In genomic region chr17:45809484-45809883, GRCh38 we compare ENCODE assay signal across 22 cellular contexts. TPM values are rescaled to one million over a fixed set of nuclear protein-coding genes. Genes with fewer than 3 reads are reported as not detected.
DNase-seq lines count a peak whose midpoint lies in the region; ATAC-seq, FAIRE-seq and TF ChIP-seq lines count a peak whose summit lies in the region.
"Had no signal": no experiment of that assay in that cellular context is flagged by ENCODE, and none has a peak within 500 bp of the region (broad histone marks: within the 10 kb centered on the region; RNA-seq: fewer than 3 reads in every experiment).

No MANE protein-coding gene starts in this region.

- no peak for TF ChIP-seq RAD21 in SK-N-SH (IDR thresholded peaks at IDR 0.05; ENCODE audit: low read length)
- no peak for TF ChIP-seq RAD21 in K562 (CRISPR knock-in tag; conservative IDR thresholded peaks at IDR 0.05 in 1 of 2, IDR thresholded peaks at IDR 0.05 in 1 of 2)

- H3K9ac ChIP-seq in SK-N-SH (no peak overlapping the region), K562 (ENCODE audit: insufficient read depth in 1 of 2, low read depth in 2 of 2, low read length in 2 of 2) (no peak overlapping the region), Karpas-422 (ENCODE audit: low read length) (no peak overlapping the region)
- H3K9ac ChIP-seq: BLaER1, GM23248, KMS-11 had no signal

- H3K4me2 ChIP-seq in SK-N-SH (no peak overlapping the region), K562 (ENCODE audit: insufficient read depth, low read length) (no peak overlapping the region), Karpas-422 (ENCODE audit: low read depth, low read length, poor library complexity, severe bottlenecking) (no peak overlapping the region)
- H3K4me2 ChIP-seq: BLaER1, KMS-11 had no signal

- in situ Hi-C loops in K562 (cut with MboI), result no loop called here

- H3K9me1 ChIP-seq in K562 (ENCODE audit: control insufficient read depth, insufficient read depth, low read length), result no peaks in the 10 kb centered on the region

- H3F3A ChIP-seq in SK-N-SH (replicated peaks; ENCODE audit: insufficient read depth), result no peaks in the 10 kb centered on the region

- TF ChIP-seq CTCF in SK-N-SH (IDR thresholded peaks at IDR 0.05) (no peak), K562 (IDR thresholded peaks at IDR 0.05 in 2 of 3, conservative IDR thresholded peaks at IDR 0.05 in 1 of 3; ENCODE audit: insufficient read depth in 2 of 3, low read depth in 1 of 3, low read length in 3 of 3) (no peak)

- H2AFZ ChIP-seq in SK-N-SH (ENCODE audit: low read depth) (no peak overlapping the region), K562 (ENCODE audit: low read depth, low read length) (no peak overlapping the region), Karpas-422 (ENCODE audit: low read length) (no peak overlapping the region)
- H2AFZ ChIP-seq: GM23248 had no signal

- H3K4me1 ChIP-seq in SK-N-SH (ENCODE audit: control insufficient read depth in 1 of 2, insufficient read depth in 2 of 2, low read depth in 1 of 2, low read length in 1 of 2), result peaks cover 0 to 22% of the 10 kb centered on the region in 2 experiments; a peak in 1 of 4 replicates
- H3K4me1 ChIP-seq in K562 (replicated peaks in 1 of 2; ENCODE audit: control insufficient read depth in 2 of 2, insufficient read depth in 2 of 2, low read length in 2 of 2), result no peaks in the 10 kb centered on the region
- no peaks in the 10 kb centered on the region for H3K4me1 ChIP-seq in Karpas-422 (ENCODE audit: low read length)
- H3K4me1 ChIP-seq: BLaER1 had no signal

- peak; percentile 75 for DNase-seq in SK-N-SH
- DNase-seq in NCI-H2171 treated with DMSO at 0.1 percent for 48 hours (lab: John Stamatoyannopoulos, UW), result peak; percentile 96
- no peak for DNase-seq in K562 (ENCODE audit: extremely low read depth in 1 of 4, low spot score in 3 of 4)
- no peak for DNase-seq in amniotic stem cell (lab: John Stamatoyannopoulos, UW)
- DNase-seq in occipital lobe (lab: John Stamatoyannopoulos, UW), result no peak
- no peak for DNase-seq in Karpas-422
- no peak for DNase-seq in RPMI8226
- DNase-seq: 8988T; CD8-positive, alpha-beta T cell; GF-D8; GM23248; HCEC 1CT; NCI-H1048; NCI-H146; NCI-H2107; SHP77 treated with DMSO at 0.1 percent for 48 hours had no signal

- intact Hi-C loops in K562 (cut with micrococcal nuclease), result no loop called here

- H3K79me2 ChIP-seq in SK-N-SH (ENCODE audit: insufficient read depth) (no peaks in the 10 kb centered on the region), K562 (ENCODE audit: control insufficient read depth, insufficient read depth, low read length) (no peaks in the 10 kb centered on the region), Karpas-422 (ENCODE audit: low read length) (no peaks in the 10 kb centered on the region)

- POLR2A ChIA-PET in SK-N-SH (lab: Yijun Ruan, JAX), result no interaction called here
- POLR2A ChIA-PET in K562 (lab: Yijun Ruan, JAX), result interaction anchor here (1.5 kb wide), 1 partner anchor 7 kb away, joined by 4 read pairs; no protein-coding TSS in a partner anchor

- CTCF ChIA-PET in SK-N-SH (lab: Yijun Ruan, JAX) (interaction anchor here (1.5 to 1.8 kb wide), 3 partner anchors 16 to 23 kb away, joined by 4 to 6 read pairs (median 4); no protein-coding TSS in a partner anchor), K562 (lab: Yijun Ruan, JAX; ENCODE audit: low intra/inter-chr PET ratio) (no interaction called here)

- FAIRE-seq in K562 (lab: Jason Lieb, UNC), result no peak
- FAIRE-seq: RCC 7860 had no signal

- H3K4me3 ChIP-seq in SK-N-SH (ENCODE audit: low read depth in 2 of 2, low read length in 1 of 2), result no peak overlapping the region
- no peak overlapping the region for H3K4me3 ChIP-seq in K562
- H3K4me3 ChIP-seq in Karpas-422 (ENCODE audit: low read length), result no peak overlapping the region
- H3K4me3 ChIP-seq: BLaER1, GM23248 had no signal

- H3K9me3 ChIP-seq in SK-N-SH (no peaks in the 10 kb centered on the region), K562 (replicated peaks; ENCODE audit: control insufficient read depth, insufficient read depth, low read depth, low read length) (no peaks in the 10 kb centered on the region), Karpas-422 (ENCODE audit: low read length) (no peaks in the 10 kb centered on the region)
- H3K9me3 ChIP-seq: BLaER1 had no signal

- H3K27ac ChIP-seq in SK-N-SH (ENCODE audit: low read depth in 2 of 2, low read length in 1 of 2) (no peak overlapping the region; a peak in 1 of 4 replicates), K562 (ENCODE audit: extremely low read depth, low read depth, low read length) (no peak overlapping the region), Karpas-422 (ENCODE audit: low read length) (no peak overlapping the region)
- H3K27ac ChIP-seq: BLaER1, GM23248, KMS-11 had no signal

- no TSS peak for BruUV-seq in K562 (replicated peaks; lab: Mats Ljungman, UMichigan)

- WGBS in SK-N-SH (ENCODE audit: low lambda C conversion rate), result 31% methylated on average over 15 of the region's 15 CpGs
- WGBS in K562 (ENCODE audit: insufficient coverage, low coverage, missing lambda C conversion rate), result 8% methylated on average over 15 of the region's 15 CpGs

- H3K36me3 ChIP-seq in SK-N-SH (replicated peaks in 1 of 2; ENCODE audit: control insufficient read depth in 1 of 2, insufficient read depth in 2 of 2, low read length in 1 of 2) (no peaks in the 10 kb centered on the region), K562 (ENCODE audit: control insufficient read depth, insufficient read depth, low read length) (no peaks in the 10 kb centered on the region), Karpas-422 (ENCODE audit: insufficient read depth, low read length) (no peaks in the 10 kb centered on the region)
- H3K36me3 ChIP-seq: BLaER1 had no signal

- no peak for TF ChIP-seq POLR2A in K562 (conservative IDR thresholded peaks at IDR 0.05)

- H4K20me1 ChIP-seq in SK-N-SH (ENCODE audit: insufficient read depth) (no peaks in the 10 kb centered on the region), K562 (replicated peaks; ENCODE audit: control insufficient read depth, insufficient read depth, low read length) (peaks cover 8% of the 10 kb centered on the region), Karpas-422 (ENCODE audit: insufficient read depth, low read depth, low read length) (no peaks in the 10 kb centered on the region)
- H4K20me1 ChIP-seq: BLaER1 had no signal

- no peak for ATAC-seq in SK-N-SH treated with all-trans-retinoic acid at 6 μM for 48 hours
- no peak for ATAC-seq in K562
- ATAC-seq: CD8-positive, alpha-beta T cell had no signal

- H3K9me2 ChIP-seq in SK-N-SH (no peaks in the 10 kb centered on the region), Karpas-422 (replicated peaks; ENCODE audit: insufficient read depth, low read length) (no peaks in the 10 kb centered on the region)

- H3K27me3 ChIP-seq in SK-N-SH (ENCODE audit: insufficient read depth), result peaks cover 9% of the 10 kb centered on the region
- H3K27me3 ChIP-seq in K562 (ENCODE audit: control insufficient read depth in 2 of 2, insufficient read depth in 2 of 2, low read length in 2 of 2), result peaks cover 9 to 73% of the 10 kb centered on the region in 2 experiments; a peak in 3 of 5 replicates
- H3K27me3 ChIP-seq in Karpas-422 (ENCODE audit: low read length), result no peaks in the 10 kb centered on the region
- H3K27me3 ChIP-seq: BLaER1 had no signal

- no peak for TF ChIP-seq EP300 in SK-N-SH (IDR thresholded peaks at IDR 0.05; ENCODE audit: borderline replicate concordance in 1 of 2, low read depth in 1 of 2, low read length in 1 of 2)
- TF ChIP-seq EP300 in K562 (IDR thresholded peaks at IDR 0.05; ENCODE audit: low read length), result no peak

RNA-seq across cellular contexts. Expression of gene CRHR1, which starts 25.4 kb away (rescaled TPM):
- polyA plus RNA-seq in SK-N-SH (2012; rRNA removed) (0.13 and 0.31 TPM in 2 replicates), K562 (2011; rRNA removed) (not detected in 2 replicates), K562 (2014; fragmentation: Illumina TruSeq; extraction: Trizol) (not detected in 2 replicates), K562 (2014; fragmentation: Nextera tagmentation; extraction: Ambion mirVana) (not detected), K562 (2014; rRNA removed) (0.05 TPM in 1 of 2 replicates, not detected in the other)
- polyA plus RNA-seq in SK-N-SH (2012; cell fraction: cytosol; rRNA removed), result 0.06 and 0.22 TPM in 2 replicates
- 1.4 and 1.5 TPM in 2 replicates for polyA plus RNA-seq in SK-N-SH (2012; cell fraction: nucleus; rRNA removed)
- total RNA-seq in K562 (2011; cell fraction: chromatin; rRNA removed; ENCODE audit: low replicate concordance), result not detected in 2 replicates
- not detected in 2 replicates for total RNA-seq in K562 (2011; cell fraction: nucleolus; rRNA removed)
- total RNA-seq in K562 (2011; cell fraction: nucleoplasm; rRNA removed), result not detected in 2 replicates
- total RNA-seq in K562 (2014; rRNA removed) (not detected in 2 replicates), K562 (2014; rRNA removed; fragmentation: Illumina TruSeq; extraction: Trizol) (not detected in 2 replicates), K562 (2015; rRNA removed; fragmentation: Illumina TruSeq; extraction: Trizol) (not detected in 2 replicates), K562 (2021) (not detected in 2 replicates), occipital lobe (6.6 TPM)
- not detected in 2 replicates for polyA plus RNA-seq in K562 (2011; cell fraction: cytosol; rRNA removed)
- not detected in 2 replicates for polyA plus RNA-seq in K562 (2011; cell fraction: nucleus; rRNA removed)
- not detected in 2 replicates for polyA plus RNA-seq in K562 (2012)
- polyA minus RNA-seq in K562 (2011; rRNA and poly(A)+ RNA removed), result not detected in 2 replicates
- not detected in 2 replicates for polyA minus RNA-seq in K562 (2011; cell fraction: cytosol; rRNA and poly(A)+ RNA removed)
- polyA minus RNA-seq in K562 (2011; cell fraction: nucleus; rRNA and poly(A)+ RNA removed), result not detected in 2 replicates
- total RNA-seq in Karpas-422 (2014; rRNA removed; shearing (Covaris generic); ENCODE audit: low replicate concordance), result not detected in 2 replicates
- total RNA-seq: CD8-positive, alpha-beta T cell; GM23248; MCF 10A; NCI-H460 had no signal
- polyA plus RNA-seq: GM23248 had no signal

RNA-seq across cellular contexts. Expression of gene SPPL2C, which starts 35.2 kb away (rescaled TPM):
- polyA plus RNA-seq in SK-N-SH (2012; rRNA removed), result not detected in 2 replicates
- polyA plus RNA-seq in SK-N-SH (2012; cell fraction: cytosol; rRNA removed), result not detected in 2 replicates
- not detected in 2 replicates for polyA plus RNA-seq in SK-N-SH (2012; cell fraction: nucleus; rRNA removed)
- total RNA-seq in K562 (2011; cell fraction: chromatin; rRNA removed; ENCODE audit: low replicate concordance), result not detected in 2 replicates
- not detected in 2 replicates for total RNA-seq in K562 (2011; cell fraction: nucleolus; rRNA removed)
- total RNA-seq in K562 (2011; cell fraction: nucleoplasm; rRNA removed), result not detected in 2 replicates
- not detected in 2 replicates for total RNA-seq in K562 (2014; rRNA removed)
- total RNA-seq in K562 (2014; rRNA removed; fragmentation: Illumina TruSeq; extraction: Trizol), result not detected in 2 replicates
- total RNA-seq in K562 (2015; rRNA removed; fragmentation: Illumina TruSeq; extraction: Trizol), result not detected in 2 replicates
- total RNA-seq in K562 (2021), result not detected in 2 replicates
- polyA plus RNA-seq in K562 (2011; rRNA removed), result not detected in 2 replicates
- not detected in 2 replicates for polyA plus RNA-seq in K562 (2011; cell fraction: cytosol; rRNA removed)
- not detected in 2 replicates for polyA plus RNA-seq in K562 (2011; cell fraction: nucleus; rRNA removed)
- polyA plus RNA-seq in K562 (2012), result not detected in 2 replicates
- polyA plus RNA-seq in K562 (2014; fragmentation: Illumina TruSeq; extraction: Trizol), result not detected in 2 replicates
- polyA plus RNA-seq in K562 (2014; fragmentation: Nextera tagmentation; extraction: Ambion mirVana), result not detected
- not detected in 2 replicates for polyA plus RNA-seq in K562 (2014; rRNA removed)
- polyA minus RNA-seq in K562 (2011; rRNA and poly(A)+ RNA removed), result not detected in 2 replicates
- not detected in 2 replicates for polyA minus RNA-seq in K562 (2011; cell fraction: cytosol; rRNA and poly(A)+ RNA removed)
- not detected in 2 replicates for polyA minus RNA-seq in K562 (2011; cell fraction: nucleus; rRNA and poly(A)+ RNA removed)
- not detected for total RNA-seq in occipital lobe
- total RNA-seq in Karpas-422 (2014; rRNA removed; shearing (Covaris generic); ENCODE audit: low replicate concordance), result not detected in 2 replicates
- total RNA-seq: CD8-positive, alpha-beta T cell; GM23248; MCF 10A; NCI-H460 had no signal
- polyA plus RNA-seq: GM23248 had no signal

Comparison
In these comparisons a context has a peak if more than half of its experiments do, and no peak if none do; other contexts are left out.
1. DNase-seq: peak in SK-N-SH (single experiment) and NCI-H2171 treated with DMSO at 0.1 percent for 48 hours (single experiment); none in K562 (0 of 4), amniotic stem cell (single experiment), occipital lobe (single experiment), Karpas-422 (single experiment) and RPMI8226 (single experiment).
2. Of the 27 proteins assayed by ChIP-seq in both K562 and SK-N-SH: peak only in K562: none; only in SK-N-SH: none; in both: NFIC; in neither: 26.